16 cellular contexts compared by ENCODE assay signal in the genomic region with DNA sequence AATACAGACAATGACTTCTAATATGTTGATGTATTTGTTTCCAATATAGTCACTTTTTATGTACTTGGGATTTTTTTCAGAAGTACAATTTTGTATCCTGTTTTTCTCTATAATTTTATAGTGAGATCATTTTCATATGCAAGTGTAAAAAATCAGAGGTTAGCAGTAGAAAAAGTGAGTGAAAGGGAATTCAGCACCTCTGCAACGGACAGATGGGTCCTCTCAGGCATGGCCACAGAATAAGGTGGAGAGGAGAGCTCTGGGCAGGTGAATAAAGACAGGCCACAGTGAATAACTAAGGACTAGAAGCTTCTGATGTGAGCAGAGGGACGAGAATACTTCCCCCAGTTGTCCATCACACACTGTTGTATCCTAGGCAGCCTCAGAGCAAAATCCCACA.
"Had no signal": no experiment of that assay in that cellular context is flagged by ENCODE, and none has a peak within 500 bp of the region (broad histone marks: within the 10 kb centered on the region; RNA-seq: fewer than 3 reads in every experiment).

No MANE protein-coding gene starts in this region.

- DNase-seq: activated B cell treated with CpG ODN at 0.5 μM for 24 hours; activated CD4-positive, alpha-beta T cell treated with anti-CD3 and anti-CD28 coated beads, Interleukin-2, amount 10 ng/mL, durations not matched to agents 7 days and 5 days; activated CD8-positive, alpha-beta memory T cell treated with anti-CD3 and anti-CD28 coated beads for 24 hours; activated naive CD4-positive, alpha-beta T cell treated with anti-CD3 and anti-CD28 coated beads, Interleukin-2, amount 50 U/mL, for 16 hours; esophagus squamous epithelium; foreskin keratinocyte; head of caudate nucleus; left colon; nephron progenitor cell; psoas muscle; sigmoid colon; stimulated activated CD4-positive, alpha-beta T cell treated with anti-CD3 and anti-CD28 coated beads, Interleukin-2, amount 100 ng/mL, for 48 hours; stimulated activated CD8-positive, alpha-beta memory T cell treated with anti-CD3 and anti-CD28 coated beads, Interleukin-4, amount 100 ng/mL, for 48 hours; stimulated activated naive CD8-positive, alpha-beta T cell treated with anti-CD3 and anti-CD28 coated beads, Interleukin-15, Interleukin-2, amounts not matched to agents 100 U/mL and 50 U/mL, for 24 hours; T-helper 17 cell; testis had no signal

- H3K4me3 ChIP-seq: esophagus squamous epithelium, psoas muscle, sigmoid colon, testis had no signal

- H3K27me3 ChIP-seq: esophagus squamous epithelium, sigmoid colon, testis had no signal

- H3K27ac ChIP-seq: foreskin keratinocyte, psoas muscle had no signal

- ATAC-seq: left colon; psoas muscle; stimulated activated naive CD8-positive, alpha-beta T cell treated with anti-CD3 and anti-CD28 coated beads, Interleukin-15, Interleukin-2, amounts not matched to agents 100 U/mL and 50 U/mL, for 24 hours; T-helper 17 cell had no signal

- H3K27me3 Mint-ChIP-seq: activated CD4-positive, alpha-beta T cell treated with anti-CD3 and anti-CD28 coated beads, Interleukin-2, amount 10 ng/mL, durations not matched to agents 7 days and 5 days had no signal

- H3K9me3 Mint-ChIP-seq: activated B cell treated with CpG ODN at 0.5 μM for 24 hours; activated CD4-positive, alpha-beta T cell treated with anti-CD3 and anti-CD28 coated beads, Interleukin-2, amount 10 ng/mL, durations not matched to agents 7 days and 5 days; nephron progenitor cell had no signal

- H3K36me3 ChIP-seq: esophagus squamous epithelium, sigmoid colon had no signal

- H3K4me1 Mint-ChIP-seq: activated B cell treated with CpG ODN at 0.5 μM for 24 hours; activated CD4-positive, alpha-beta T cell treated with anti-CD3 and anti-CD28 coated beads, Interleukin-2, amount 10 ng/mL, durations not matched to agents 7 days and 5 days; T-helper 17 cell had no signal

- H3K27ac Mint-ChIP-seq: activated B cell treated with CpG ODN at 0.5 μM for 24 hours; activated CD4-positive, alpha-beta T cell treated with anti-CD3 and anti-CD28 coated beads, Interleukin-2, amount 10 ng/mL, durations not matched to agents 7 days and 5 days; nephron progenitor cell; T-helper 17 cell had no signal

- H3K4me3 Mint-ChIP-seq: activated B cell treated with CpG ODN at 0.5 μM for 24 hours; activated CD4-positive, alpha-beta T cell treated with anti-CD3 and anti-CD28 coated beads, Interleukin-2, amount 10 ng/mL, durations not matched to agents 7 days and 5 days; nephron progenitor cell; T-helper 17 cell had no signal

- H3K4me1 ChIP-seq: psoas muscle had no signal

- H3K9me3 ChIP-seq: esophagus squamous epithelium, psoas muscle, sigmoid colon, testis had no signal
